ENCODE assay signal across 34 cellular contexts in genomic region chr19:51263808-51264207, GRCh38. TPM values are rescaled to one million over a fixed set of nuclear protein-coding genes. Genes with fewer than 3 reads are reported as not detected.
"Had no signal": no experiment of that assay in that cellular context is flagged by ENCODE, and none has a peak within 500 bp of the region (broad histone marks: within the 10 kb centered on the region; RNA-seq: fewer than 3 reads in every experiment).

No MANE protein-coding gene starts in this region.

- ATAC-seq: foreskin keratinocyte; heart right ventricle; left cardiac atrium; left lung; mucosa of descending colon; naive thymus-derived CD4-positive, alpha-beta T cell; stimulated activated memory B cell treated with anti-CD40 and anti-IgM and Interleukin-4, amounts not matched to agents 10 μg/mL and 1 μg/mL and 100 μg/mL, for 72 hours had no signal

- H3K4me1 Mint-ChIP-seq: mesothelial cell of epicardium; nephron; neural progenitor cell; stimulated activated memory B cell treated with anti-CD40 and anti-IgM and Interleukin-4, amounts not matched to agents 10 μg/mL and 1 μg/mL and 100 μg/mL, for 72 hours had no signal

- H3K4me1 ChIP-seq: esophagus muscularis mucosa, foreskin keratinocyte, heart right ventricle, neural progenitor cell, prostate gland, right atrium auricular region, sigmoid colon, tibial nerve, upper lobe of left lung had no signal

- H3K9me3 Mint-ChIP-seq: mesothelial cell of epicardium; naive thymus-derived CD4-positive, alpha-beta T cell; nephron; neural progenitor cell; stimulated activated memory B cell treated with anti-CD40 and anti-IgM and Interleukin-4, amounts not matched to agents 10 μg/mL and 1 μg/mL and 100 μg/mL, for 72 hours; stimulated activated naive CD8-positive, alpha-beta T cell treated with anti-CD3 and anti-CD28 coated beads, Interleukin-15, Interleukin-2, amounts not matched to agents 100 ng/mL and 50 ng/mL, for 24 hours had no signal

- H3K4me3 Mint-ChIP-seq: mesothelial cell of epicardium; naive thymus-derived CD4-positive, alpha-beta T cell; nephron; neural progenitor cell; stimulated activated memory B cell treated with anti-CD40 and anti-IgM and Interleukin-4, amounts not matched to agents 10 μg/mL and 1 μg/mL and 100 μg/mL, for 72 hours; stimulated activated naive CD8-positive, alpha-beta T cell treated with anti-CD3 and anti-CD28 coated beads, Interleukin-15, Interleukin-2, amounts not matched to agents 100 ng/mL and 50 ng/mL, for 24 hours had no signal

- H2AFZ ChIP-seq: neural progenitor cell had no signal

- H3K36me3 ChIP-seq: esophagus muscularis mucosa, heart right ventricle, left lung, neural progenitor cell, prostate gland, right atrium auricular region, sigmoid colon, thoracic aorta, tibial nerve, upper lobe of left lung had no signal

- FAIRE-seq: colon, endothelial cell of umbilical vein, islet of Langerhans, urothelium cell line had no signal

- H3K36me3 Mint-ChIP-seq: mesothelial cell of epicardium; naive thymus-derived CD4-positive, alpha-beta T cell; neural progenitor cell; stimulated activated memory B cell treated with anti-CD40 and anti-IgM and Interleukin-4, amounts not matched to agents 10 μg/mL and 1 μg/mL and 100 μg/mL, for 72 hours had no signal

- H3K4me3 ChIP-seq: esophagus muscularis mucosa, heart right ventricle, left lung, mucosa of descending colon, neural progenitor cell, prostate gland, right atrium auricular region, sigmoid colon, thoracic aorta, tibial nerve, upper lobe of left lung had no signal

- DNase-seq: effector CD8-positive, alpha-beta T cell; foreskin keratinocyte; glutamatergic neuron; heart right ventricle; hippocampal formation; left cardiac atrium; left lung; mesenchymal stem cell; mucosa of descending colon; naive thymus-derived CD4-positive, alpha-beta T cell; sigmoid colon; stimulated activated CD4-positive, alpha-beta T cell treated with anti-CD3 and anti-CD28 coated beads, Interleukin-4, amount 100 ng/mL, for 4 hours; upper lobe of left lung had no signal

- H3K27me3 ChIP-seq: foreskin keratinocyte, neural progenitor cell, right atrium auricular region, tibial nerve, upper lobe of left lung had no signal

- H3K9ac ChIP-seq: neural progenitor cell had no signal

- H3K9me3 ChIP-seq: esophagus muscularis mucosa, left lung, mucosa of descending colon, prostate gland, right atrium auricular region, sigmoid colon, thoracic aorta, tibial nerve, upper lobe of left lung had no signal

- H3K4me2 ChIP-seq: neural progenitor cell had no signal

- H3K27ac Mint-ChIP-seq: mesothelial cell of epicardium; naive thymus-derived CD4-positive, alpha-beta T cell; nephron; neural progenitor cell; stimulated activated memory B cell treated with anti-CD40 and anti-IgM and Interleukin-4, amounts not matched to agents 10 μg/mL and 1 μg/mL and 100 μg/mL, for 72 hours; stimulated activated naive CD8-positive, alpha-beta T cell treated with anti-CD3 and anti-CD28 coated beads, Interleukin-15, Interleukin-2, amounts not matched to agents 100 ng/mL and 50 ng/mL, for 24 hours had no signal

- H3K27ac ChIP-seq: esophagus muscularis mucosa, foreskin keratinocyte, heart right ventricle, left lung, neural progenitor cell, prostate gland, right atrium auricular region, sigmoid colon, thoracic aorta, tibial nerve, upper lobe of left lung had no signal

RNA-seq across cellular contexts. Expression of gene SIGLECL1, which starts 12.9 kb away (rescaled TPM):
- total RNA-seq: endothelial cell of umbilical vein; epithelial cell of proximal tubule; esophagus muscularis mucosa; fibroblast of lung; foreskin keratinocyte; heart right ventricle; left cardiac atrium; left lung; lower leg skin; lung microvascular endothelial cell; mesothelial cell of epicardium; mucosa of descending colon; naive thymus-derived CD4-positive, alpha-beta T cell; osteoblast; right atrium auricular region; sigmoid colon; skeletal muscle tissue; thoracic aorta; tibial nerve; upper lobe of left lung had no signal
- polyA plus RNA-seq: endothelial cell of umbilical vein; fibroblast of lung; foreskin keratinocyte; heart right ventricle; naive thymus-derived CD4-positive, alpha-beta T cell; sigmoid colon had no signal

RNA-seq across cellular contexts. Expression of gene CD33, which starts 38.9 kb away (rescaled TPM):
- total RNA-seq: endothelial cell of umbilical vein, epithelial cell of proximal tubule, fibroblast of lung, foreskin keratinocyte, kidney epithelial cell, lung microvascular endothelial cell, mesothelial cell of epicardium, osteoblast had no signal
- polyA plus RNA-seq: endothelial cell of umbilical vein; fibroblast of lung; foreskin keratinocyte; naive thymus-derived CD4-positive, alpha-beta T cell had no signal

RNA-seq across cellular contexts. Expression of gene IGLON5, which starts 47.6 kb away (rescaled TPM):
- total RNA-seq: endothelial cell of umbilical vein; fibroblast of lung; foreskin keratinocyte; left lung; lung microvascular endothelial cell; naive thymus-derived CD4-positive, alpha-beta T cell; osteoblast; skeletal muscle tissue had no signal
- polyA plus RNA-seq: endothelial cell of umbilical vein; fibroblast of lung; foreskin keratinocyte; naive thymus-derived CD4-positive, alpha-beta T cell had no signal
